ENCODE assay signal across 8 cellular contexts in the genomic region with DNA sequence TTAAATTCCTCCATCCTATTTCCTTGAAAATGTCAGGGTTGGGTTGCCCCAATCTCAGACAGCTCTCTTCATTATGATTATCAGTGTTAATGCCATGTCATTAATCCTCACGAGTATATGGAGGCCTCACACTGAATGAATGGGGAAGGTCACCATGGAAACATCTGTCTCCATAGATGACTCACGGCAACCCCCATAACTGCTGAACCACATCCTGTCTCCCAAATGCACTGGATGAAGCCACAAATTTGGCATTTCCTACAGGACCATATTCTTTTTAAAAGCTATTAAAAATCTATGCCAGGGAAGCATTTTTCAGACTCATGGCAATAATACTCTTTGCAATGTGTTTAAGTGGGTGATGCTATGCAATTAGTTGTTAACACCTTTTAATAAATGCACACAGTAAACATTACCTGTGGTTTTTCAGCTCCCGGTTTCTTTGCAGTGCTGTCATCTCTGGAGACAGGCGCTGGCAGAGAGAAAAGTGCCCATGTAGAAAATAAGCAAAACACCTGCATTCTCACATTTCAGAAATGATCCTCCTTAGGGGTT.
DNase-seq lines count a peak whose midpoint lies in the region; ATAC-seq, FAIRE-seq and TF ChIP-seq lines count a peak whose summit lies in the region.

No MANE protein-coding gene starts in this region.

- H3K36me3 Mint-ChIP-seq in mesothelial cell of epicardium, result no peaks in the 10 kb centered on the region
- no peaks in the 10 kb centered on the region for H3K36me3 Mint-ChIP-seq in T-cell

- CTCF ChIA-PET in A549 (lab: Yijun Ruan, JAX) (no interaction called here), T-cell (lab: Charles Lee) (no interaction called here)

- H3K9me3 Mint-ChIP-seq in mesothelial cell of epicardium, result no peaks in the 10 kb centered on the region
- no peaks in the 10 kb centered on the region for H3K9me3 Mint-ChIP-seq in T-cell

- TF ChIP-seq CTCF in A549 (IDR thresholded peaks at IDR 0.05) (no peak), mesothelial cell of epicardium (IDR thresholded peaks at IDR 0.05; ENCODE audit: unreplicated experiment) (no peak)

- H3K4me3 Mint-ChIP-seq in mesothelial cell of epicardium (no peak overlapping the region), T-cell (no peak overlapping the region)

- peaks cover 11% of the 10 kb centered on the region for H3K4me1 Mint-ChIP-seq in mesothelial cell of epicardium
- no peaks in the 10 kb centered on the region for H3K4me1 Mint-ChIP-seq in T-cell

- ATAC-seq in A549, result peak in 1 of 2 experiments; percentile 30; a peak in 1 of 6 replicates
- peak; percentile 70 for ATAC-seq in GM18909 (IDR thresholded peaks at IDR 0.05; ENCODE audit: poor library complexity, unreplicated experiment)
- peak; percentile 75 for ATAC-seq in HG03432 (IDR thresholded peaks at IDR 0.05; ENCODE audit: unreplicated experiment)
- ATAC-seq in SK-N-SH treated with all-trans-retinoic acid at 6 μM for 48 hours, result peak; percentile 89
- ATAC-seq in T-cell (replicated peaks in 1 of 4), result no peak

- peak; percentile 2 to 4 for DNase-seq in A549 (ENCODE audit: low read depth in 1 of 2, low spot score in 1 of 2)
- DNase-seq in mesothelial cell of epicardium (ENCODE audit: low spot score in 2 of 2, unreplicated experiment in 2 of 2), result no peak
- no peak for DNase-seq in T-cell
- DNase-seq in central memory CD4-positive, alpha-beta T cell, result no peak
- DNase-seq in OCI-M2 (lab: John Stamatoyannopoulos, UW; ENCODE audit: unreplicated experiment), result no peak

- peaks cover 3% of the 10 kb centered on the region; the same call in 1 of the 3 replicates for H3K4me1 ChIP-seq in A549

- no peak overlapping the region for H3K4me2 ChIP-seq in A549

- no peak overlapping the region for H3K4me3 ChIP-seq in A549

- no peaks in the 10 kb centered on the region for H3K9me3 ChIP-seq in A549

- WGBS in A549 (ENCODE audit: missing lambda C conversion rate), result 58% methylated on average over 4 of the region's 4 CpGs

- POLR2A ChIA-PET in A549 (lab: Yijun Ruan, JAX), result no interaction called here
- POLR2A ChIA-PET in T-cell (lab: Charles Lee), result no interaction called here

- H3K27ac ChIP-seq in A549, result no peak overlapping the region

- no peak for TF ChIP-seq POLR2A in A549 (IDR thresholded peaks at IDR 0.05; ENCODE audit: low read length)

- H3K27ac Mint-ChIP-seq in mesothelial cell of epicardium (peak overlapping the region; percentile 47), T-cell (no peak overlapping the region)

- H3K27me3 Mint-ChIP-seq in mesothelial cell of epicardium (ENCODE audit: low read depth), result no peaks in the 10 kb centered on the region
- H3K27me3 Mint-ChIP-seq in T-cell, result peaks cover 2 to 11% of the 10 kb centered on the region in 2 donors

- no peak for TF ChIP-seq EP300 in A549 (IDR thresholded peaks at IDR 0.05)

- FAIRE-seq in A549 (lab: Jason Lieb, UNC), result no peak

- TF ChIP-seq RAD21 in A549 (conservative IDR thresholded peaks at IDR 0.05 in 1 of 2, IDR thresholded peaks at IDR 0.05 in 1 of 2), result no peak

TF ChIP-seq in A549, 52 proteins besides CTCF, POLR2A, EP300 and RAD21:
- TF ChIP-seq HOXB5 (CRISPR knock-in tag; IDR thresholded peaks at IDR 0.05), result no peak
- no peak for TF ChIP-seq HOXA7 (CRISPR knock-in tag; IDR thresholded peaks at IDR 0.05)
- no peak for TF ChIP-seq ESRRA (IDR thresholded peaks at IDR 0.05; ENCODE audit: borderline replicate concordance, low read length)
- TF ChIP-seq EHMT2 (IDR thresholded peaks at IDR 0.05; ENCODE audit: low read depth), result no peak

TF ChIP-seq in SK-N-SH treated with all-trans-retinoic acid at 6 μM for 48 hours, 23 proteins besides CTCF, POLR2A, EP300 and RAD21:
- TF ChIP-seq TOX (CRISPR knock-in tag; IDR thresholded peaks at IDR 0.05; ENCODE audit: borderline replicate concordance) (peak; percentile 74), TCF4 (CRISPR knock-in tag; IDR thresholded peaks at IDR 0.05; ENCODE audit: borderline replicate concordance) (no peak)
- TF ChIP-seq, protein P1, sequence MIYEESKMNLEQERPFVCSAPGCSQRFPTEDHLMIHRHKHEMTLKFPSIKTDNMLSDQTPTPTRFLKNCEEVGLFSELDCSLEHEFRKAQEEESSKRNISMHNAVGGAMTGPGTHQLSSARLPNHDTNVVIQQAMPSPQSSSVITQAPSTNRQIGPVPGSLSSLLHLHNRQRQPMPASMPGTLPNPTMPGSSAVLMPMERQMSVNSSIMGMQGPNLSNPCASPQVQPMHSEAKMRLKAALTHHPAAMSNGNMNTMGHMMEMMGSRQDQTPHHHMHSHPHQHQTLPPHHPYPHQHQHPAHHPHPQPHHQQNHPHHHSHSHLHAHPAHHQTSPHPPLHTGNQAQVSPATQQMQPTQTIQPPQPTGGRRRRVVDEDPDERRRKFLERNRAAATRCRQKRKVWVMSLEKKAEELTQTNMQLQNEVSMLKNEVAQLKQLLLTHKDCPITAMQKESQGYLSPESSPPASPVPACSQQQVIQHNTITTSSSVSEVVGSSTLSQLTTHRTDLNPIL (CRISPR knock-in tag; IDR thresholded peaks at IDR 0.05; ENCODE audit: low read depth), result no peak
TF ChIP-seq in SK-N-SH treated with all-trans-retinoic acid at 6 μM for 48 hours: peak in this region for 1.

Comparison
In these comparisons a context has a peak if more than half of its experiments do, and no peak if none do; other contexts are left out.
1. ATAC-seq: peak in GM18909 (single experiment), HG03432 (single experiment) and SK-N-SH treated with all-trans-retinoic acid at 6 μM for 48 hours (single experiment); none in T-cell (0 of 4).
2. DNase-seq: peak in A549 (2 of 2); none in mesothelial cell of epicardium (0 of 2), T-cell (0 of 34), central memory CD4-positive, alpha-beta T cell (single experiment) and OCI-M2 (single experiment).